In the genomic region with DNA sequence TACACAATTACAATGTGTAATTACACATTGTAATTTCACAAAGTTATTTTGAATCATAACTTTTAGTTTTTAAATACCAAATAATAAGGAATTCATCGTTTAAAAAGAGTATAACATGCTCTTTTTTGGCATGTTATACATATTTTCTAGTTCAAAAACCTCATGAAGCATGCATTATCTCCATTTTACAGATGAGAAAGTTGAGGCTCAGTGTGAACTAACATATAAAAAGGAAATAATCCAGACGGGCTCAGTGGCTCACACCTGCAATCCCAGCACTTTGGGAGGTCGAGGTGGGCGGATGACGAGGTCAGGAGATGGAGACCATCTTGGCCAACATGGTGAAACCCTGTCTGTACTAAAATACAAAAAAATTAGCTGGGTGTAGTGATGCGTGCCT, we compare ENCODE assay signal across 42 cellular contexts.
"Had no signal": no experiment of that assay in that cellular context is flagged by ENCODE, and none has a peak within 500 bp of the region (broad histone marks: within the 10 kb centered on the region; RNA-seq: fewer than 3 reads in every experiment).

No MANE protein-coding gene starts in this region.

- H3K4me3 ChIP-seq: adrenal gland, body of pancreas, cardiac muscle cell had no signal

- DNase-seq: activated CD4-positive, alpha-beta memory T cell treated with anti-CD3 and anti-CD28 coated beads, Interleukin-2, amount 10 ng/mL, durations not matched to agents 7 days and 5 days; activated CD4-positive, alpha-beta T cell treated with anti-CD3 and anti-CD28 coated beads for 1 hour; activated CD4-positive, alpha-beta T cell treated with anti-CD3 and anti-CD28 coated beads for 36 hours; activated CD4-positive, alpha-beta T cell treated with anti-CD3 and anti-CD28 coated beads for 48 hours; activated CD4-positive, alpha-beta T cell treated with anti-CD3 and anti-CD28 coated beads, Interleukin-2, amount 10 ng/mL, durations not matched to agents 7 days and 5 days; activated CD4-positive, alpha-beta T cell treated with anti-CD3 and anti-CD28 coated beads, Interleukin-2, amount 50 U/mL, for 48 hours; activated CD4-positive, CD25-positive, alpha-beta regulatory T cell; activated CD8-positive, alpha-beta memory T cell treated with anti-CD3 and anti-CD28 coated beads for 24 hours; activated CD8-positive, alpha-beta memory T cell treated with anti-CD3 and anti-CD28 coated beads, Interleukin-2, amount 10 ng/mL, durations not matched to agents 7 days and 5 days; activated CD8-positive, alpha-beta memory T cell treated with anti-CD3 and anti-CD28 coated beads, Interleukin-2, amount 50 U/mL, for 48 hours; activated CD8-positive, alpha-beta T cell treated with anti-CD3 and anti-CD28 coated beads, Interleukin-2, amount 10 ng/mL, durations not matched to agents 7 days and 5 days; activated effector memory CD4-positive, alpha-beta T cell treated with anti-CD3 and anti-CD28 coated beads, Interleukin-2, amount 50 U/mL, for 16 hours; activated gamma-delta T cell treated with Interleukin-2 at 50 U/mL for 16 hours; activated naive CD4-positive, alpha-beta T cell; activated naive CD4-positive, alpha-beta T cell treated with anti-CD3 and anti-CD28 coated beads for 36 hours; activated naive CD4-positive, alpha-beta T cell treated with anti-CD3 and anti-CD28 coated beads, Interleukin-2, amount 50 U/mL, for 16 hours; activated naive CD8-positive, alpha-beta T cell treated with anti-CD3 and anti-CD28 coated beads for 36 hours; activated T-cell treated with anti-CD3 and anti-CD28 coated beads, Interleukin-2, amount 50 U/mL, for 24 hours; activated T-cell treated with anti-CD3 and anti-CD28 coated beads, Interleukin-2, amount 50 U/mL, for 72 hours; adrenal gland; amniotic stem cell; aorta; body of pancreas; brain microvascular endothelial cell; caudate nucleus; cerebellar nuclear complex; T-helper 1 cell; T-helper 2 cell; T-helper 9 cell; WERI-Rb-1 had no signal

- H3K4me1 Mint-ChIP-seq: activated CD4-positive, alpha-beta memory T cell treated with anti-CD3 and anti-CD28 coated beads, Interleukin-2, amount 10 ng/mL, durations not matched to agents 7 days and 5 days; activated CD4-positive, alpha-beta T cell treated with anti-CD3 and anti-CD28 coated beads, Interleukin-2, amount 10 ng/mL, durations not matched to agents 7 days and 5 days; activated CD8-positive, alpha-beta memory T cell treated with anti-CD3 and anti-CD28 coated beads, Interleukin-2, amount 10 ng/mL, durations not matched to agents 7 days and 5 days; activated naive CD8-positive, alpha-beta T cell treated with anti-CD3 and anti-CD28 coated beads for 36 hours; activated T-helper 17 cell treated with anti-CD3 and anti-CD28 coated beads, Interleukin-2, amount 50 U/mL, for 72 hours; central memory CD8-positive, alpha-beta T cell; WTC11 had no signal

- H3K4me1 ChIP-seq: adrenal gland, body of pancreas had no signal

- H3K4me3 Mint-ChIP-seq: activated CD4-positive, alpha-beta memory T cell treated with anti-CD3 and anti-CD28 coated beads, Interleukin-2, amount 10 ng/mL, durations not matched to agents 7 days and 5 days; activated CD4-positive, alpha-beta T cell treated with anti-CD3 and anti-CD28 coated beads for 36 hours; activated CD4-positive, alpha-beta T cell treated with anti-CD3 and anti-CD28 coated beads, Interleukin-2, amount 10 ng/mL, durations not matched to agents 7 days and 5 days; activated CD8-positive, alpha-beta memory T cell treated with anti-CD3 and anti-CD28 coated beads, Interleukin-2, amount 10 ng/mL, durations not matched to agents 7 days and 5 days; activated CD8-positive, alpha-beta T cell treated with anti-CD3 and anti-CD28 coated beads, Interleukin-2, amount 10 ng/mL, durations not matched to agents 7 days and 5 days; activated naive CD4-positive, alpha-beta T cell treated with anti-CD3 and anti-CD28 coated beads for 36 hours; activated naive CD8-positive, alpha-beta T cell treated with anti-CD3 and anti-CD28 coated beads for 36 hours; activated T-cell treated with anti-CD3 and anti-CD28 coated beads, Interleukin-2, amount 50 U/mL, for 24 hours; activated T-cell treated with anti-CD3 and anti-CD28 coated beads, Interleukin-2, amount 50 U/mL, for 72 hours; activated T-helper 1 cell treated with anti-CD3 and anti-CD28 coated beads, Interleukin-12 subunit alpha, Interleukin-12 subunit beta, Interleukin-2, Interleukin-4 antibody, amounts not matched to agents 30 ng/mL and 10 ng/mL and 1 ng/mL, durations not matched to agents 14 hours and 24 hours and 36 hours; activated T-helper 17 cell treated with anti-CD3 and anti-CD28 coated beads, Interleukin-2, amount 50 U/mL, for 72 hours; central memory CD8-positive, alpha-beta T cell; T-helper 1 cell treated with Interleukin-12 subunit alpha and Interleukin-12 subunit beta and Interleukin-4 antibody, amounts not matched to agents 30 μg/mL and 1 μg/mL, for 36 hours; T-helper 2 cell treated with Interferon-gamma antibody and Interleukin-4, amounts not matched to agents 5 μg/mL and 100 μg/mL, for 36 hours; WTC11 had no signal

- ATAC-seq: activated CD4-positive, alpha-beta T cell treated with anti-CD3 and anti-CD28 coated beads for 36 hours; activated CD4-positive, CD25-positive, alpha-beta regulatory T cell treated with anti-CD3 and anti-CD28 coated beads, Interleukin-2, amount 50 U/mL, for 24 hours; activated CD8-positive, alpha-beta memory T cell treated with anti-CD3 and anti-CD28 coated beads, Interleukin-2, amount 10 ng/mL, durations not matched to agents 7 days and 5 days; activated CD8-positive, alpha-beta T cell treated with anti-CD3 and anti-CD28 coated beads, Interleukin-2, amount 10 ng/mL, durations not matched to agents 7 days and 5 days; activated naive CD4-positive, alpha-beta T cell treated with anti-CD3 and anti-CD28 coated beads, Interleukin-2, amount 50 U/mL, for 72 hours; activated T-cell treated with anti-CD3 and anti-CD28 coated beads, Interleukin-2, amount 50 U/mL, for 72 hours; activated T-helper 17 cell treated with anti-CD3 and anti-CD28 coated beads, Interleukin-2, amount 50 U/mL, for 72 hours; body of pancreas; WTC11 had no signal

- FAIRE-seq: astrocyte, bronchial epithelial cell, TTC549 had no signal

- H3K9me3 Mint-ChIP-seq: activated CD4-positive, alpha-beta memory T cell treated with anti-CD3 and anti-CD28 coated beads, Interleukin-2, amount 10 ng/mL, durations not matched to agents 7 days and 5 days; activated CD4-positive, alpha-beta T cell treated with anti-CD3 and anti-CD28 coated beads, Interleukin-2, amount 10 ng/mL, durations not matched to agents 7 days and 5 days; activated naive CD4-positive, alpha-beta T cell treated with anti-CD3 and anti-CD28 coated beads for 36 hours; activated naive CD4-positive, alpha-beta T cell treated with anti-CD3 and anti-CD28 coated beads, Interleukin-2, amount 50 U/mL, for 72 hours; activated naive CD8-positive, alpha-beta T cell treated with anti-CD3 and anti-CD28 coated beads for 36 hours; activated T-cell treated with anti-CD3 and anti-CD28 coated beads, Interleukin-2, amount 50 U/mL, for 24 hours; activated T-cell treated with anti-CD3 and anti-CD28 coated beads, Interleukin-2, amount 50 U/mL, for 72 hours; activated T-helper 1 cell treated with anti-CD3 and anti-CD28 coated beads, Interleukin-12 subunit alpha, Interleukin-12 subunit beta, Interleukin-2, Interleukin-4 antibody, amounts not matched to agents 30 ng/mL and 10 ng/mL and 1 ng/mL, durations not matched to agents 14 hours and 24 hours and 36 hours; activated T-helper 17 cell treated with anti-CD3 and anti-CD28 coated beads, Interleukin-2, amount 50 U/mL, for 72 hours; T-helper 1 cell treated with Interleukin-12 subunit alpha and Interleukin-12 subunit beta and Interleukin-4 antibody, amounts not matched to agents 30 μg/mL and 1 μg/mL, for 36 hours; T-helper 2 cell treated with Interferon-gamma antibody and Interleukin-4, amounts not matched to agents 5 μg/mL and 100 μg/mL, for 36 hours; WTC11 had no signal

- H3K27ac ChIP-seq: adrenal gland, body of pancreas, brain microvascular endothelial cell, cardiac muscle cell, WERI-Rb-1 had no signal

- H3K36me3 Mint-ChIP-seq: activated CD8-positive, alpha-beta memory T cell treated with anti-CD3 and anti-CD28 coated beads, Interleukin-2, amount 10 ng/mL, durations not matched to agents 7 days and 5 days; activated naive CD4-positive, alpha-beta T cell treated with anti-CD3 and anti-CD28 coated beads, Interleukin-2, amount 50 U/mL, for 72 hours; activated naive CD8-positive, alpha-beta T cell treated with anti-CD3 and anti-CD28 coated beads for 36 hours; WTC11 had no signal

- H3K9me3 ChIP-seq: adrenal gland, body of pancreas had no signal

- H3K27me3 ChIP-seq: adrenal gland, body of pancreas, brain microvascular endothelial cell, cardiac muscle cell had no signal

- H3K27me3 Mint-ChIP-seq: activated CD4-positive, alpha-beta memory T cell treated with anti-CD3 and anti-CD28 coated beads, Interleukin-2, amount 10 ng/mL, durations not matched to agents 7 days and 5 days; activated CD4-positive, alpha-beta T cell treated with anti-CD3 and anti-CD28 coated beads for 36 hours; activated CD4-positive, alpha-beta T cell treated with anti-CD3 and anti-CD28 coated beads, Interleukin-2, amount 10 ng/mL, durations not matched to agents 7 days and 5 days; activated CD8-positive, alpha-beta memory T cell treated with anti-CD3 and anti-CD28 coated beads, Interleukin-2, amount 10 ng/mL, durations not matched to agents 7 days and 5 days; activated naive CD8-positive, alpha-beta T cell treated with anti-CD3 and anti-CD28 coated beads for 36 hours; activated T-cell treated with anti-CD3 and anti-CD28 coated beads, Interleukin-2, amount 50 U/mL, for 24 hours; activated T-helper 17 cell treated with anti-CD3 and anti-CD28 coated beads, Interleukin-2, amount 50 U/mL, for 72 hours; central memory CD8-positive, alpha-beta T cell had no signal

- H3K36me3 ChIP-seq: adrenal gland, brain microvascular endothelial cell, cardiac muscle cell, WERI-Rb-1 had no signal
